Comparison of ENCODE assay signal across 8 cellular contexts in the genomic region with DNA sequence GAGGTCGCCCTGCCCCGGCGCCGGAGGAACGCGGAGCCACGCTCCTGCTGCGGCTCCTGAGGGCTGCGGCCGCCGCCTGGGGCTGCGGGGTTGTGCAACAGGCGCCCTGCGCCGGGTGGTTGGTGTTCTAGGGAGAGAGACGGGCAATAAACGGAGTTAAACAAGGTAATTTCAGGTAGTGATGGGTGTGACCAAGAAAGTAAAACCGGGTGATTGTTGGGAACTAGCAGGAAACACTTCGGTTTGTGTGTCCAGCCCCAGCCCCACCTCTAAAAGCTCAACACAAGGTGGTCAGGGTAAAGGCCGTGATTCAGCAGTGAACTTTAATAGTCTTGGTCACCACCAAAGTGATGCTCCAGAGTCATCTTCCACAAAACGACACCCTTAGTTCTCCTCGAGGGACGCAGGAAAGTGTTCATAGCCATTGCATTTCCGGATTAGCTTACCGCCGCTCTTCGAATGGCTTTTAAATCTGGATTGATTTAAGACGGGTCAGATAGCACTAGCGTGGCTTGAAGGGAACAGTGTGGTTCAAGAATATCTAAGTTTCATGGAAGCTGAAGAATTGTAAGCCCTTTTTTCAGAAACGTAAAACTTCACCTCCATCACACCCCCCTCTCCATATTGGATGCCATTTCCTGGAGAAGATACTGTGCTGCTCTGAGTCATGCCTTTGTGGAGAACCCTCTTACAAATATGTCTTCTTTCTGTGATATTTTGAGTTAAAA. TPM values are rescaled to one million over a fixed set of nuclear protein-coding genes. Genes with fewer than 3 reads are reported as not detected.
A peak's percentile ranks its signal among the peaks of the same experiment; 100 is the strongest.
DNase-seq lines count a peak whose midpoint lies in the region; ATAC-seq and TF ChIP-seq lines count a peak whose summit lies in the region.

No MANE protein-coding gene starts in this region.

- peak overlapping the region; percentile 94 for H3K9ac ChIP-seq in GM23248

- peaks cover 11% of the 10 kb centered on the region for H3F3A ChIP-seq in GM23248 (ENCODE audit: insufficient read depth)

- H3K36me3 ChIP-seq in GM23248 (ENCODE audit: low read depth) (peaks cover 19% of the 10 kb centered on the region; the same call in 1 of the 2 replicates), upper lobe of right lung (peaks cover 10% of the 10 kb centered on the region)
- peaks cover 6% of the 10 kb centered on the region for H3K36me3 ChIP-seq in effector memory CD4-positive, alpha-beta T cell (ENCODE audit: control insufficient read depth, insufficient read depth, low read length)

- 0 to 1% methylated on average over 30 of the region's 30 CpGs for WGBS in GM23248 (ENCODE audit: low coverage in 1 of 2, low lambda C conversion rate in 2 of 2, missing lambda C conversion rate in 2 of 2), 2 experiments

- peaks cover 36% of the 10 kb centered on the region for H3K4me1 ChIP-seq in GM23248 (ENCODE audit: insufficient read depth)
- H3K4me1 ChIP-seq in effector memory CD4-positive, alpha-beta T cell (ENCODE audit: control insufficient read depth, insufficient read depth, low read length, poor library complexity, severe bottlenecking), result peaks cover 21% of the 10 kb centered on the region
- peaks cover 39% of the 10 kb centered on the region for H3K4me1 ChIP-seq in upper lobe of right lung

- peak overlapping the region; percentile 92 for H3K4me3 ChIP-seq in GM23248
- H3K4me3 ChIP-seq in LNCaP clone FGC (ENCODE audit: low read depth, low read length), result peak overlapping the region; percentile 86
- H3K4me3 ChIP-seq in effector memory CD4-positive, alpha-beta T cell (ENCODE audit: insufficient read depth, low read depth, low read length, poor library complexity, severe bottlenecking), result peak overlapping the region; percentile 99
- peak overlapping the region; percentile 90 for H3K4me3 ChIP-seq in upper lobe of right lung

- no peaks in the 10 kb centered on the region for H3K27me3 Mint-ChIP-seq in mesothelial cell of epicardium (ENCODE audit: low read depth)

- H3K4me2 ChIP-seq in GM23248 (ENCODE audit: unreplicated experiment), result peak overlapping the region; percentile 100

- in situ Hi-C loops in GM23248 (cut with MboI), result no loop called here

- H3K27ac Mint-ChIP-seq in mesothelial cell of epicardium, result peak overlapping the region; percentile 99

- H3K4me3 Mint-ChIP-seq in mesothelial cell of epicardium, result peak overlapping the region; percentile 98

- H3K27ac ChIP-seq in GM23248, result peak overlapping the region; percentile 90
- H3K27ac ChIP-seq in effector memory CD4-positive, alpha-beta T cell (ENCODE audit: insufficient read depth, low read length, poor library complexity, severe bottlenecking), result peak overlapping the region; percentile 91
- H3K27ac ChIP-seq in upper lobe of right lung, result peak overlapping the region; percentile 92

- H4K20me1 ChIP-seq in GM23248 (ENCODE audit: insufficient read depth), result no peaks in the 10 kb centered on the region; the same call in none of the 2 replicates

- intact Hi-C loops in upper lobe of right lung (cut with DNase I), result no loop called here

- peak; percentile 48 for DNase-seq in NCI-H1092 treated with DMSO at 0.1 percent for 48 hours (lab: John Stamatoyannopoulos, UW)
- DNase-seq in NCI-H1092 (lab: John Stamatoyannopoulos, UW), result no peak
- peak; percentile 87 for DNase-seq in GM23248
- DNase-seq in LNCaP clone FGC (ENCODE audit: low read depth), result no peak
- peak in 3 of 5 donors; percentile 6 to 53 (median 11) for DNase-seq in T-helper 1 cell
- peak in 1 of 3 donors; percentile 4 for DNase-seq in effector memory CD4-positive, alpha-beta T cell
- no peak for DNase-seq in mesothelial cell of epicardium (ENCODE audit: low spot score in 2 of 2, unreplicated experiment in 2 of 2)
- DNase-seq in upper lobe of right lung, result no peak

- peak overlapping the region; percentile 81 for H2AFZ ChIP-seq in GM23248

- H3K9me3 ChIP-seq in GM23248 (ENCODE audit: low read depth) (no peaks in the 10 kb centered on the region), upper lobe of right lung (no peaks in the 10 kb centered on the region)
- no peaks in the 10 kb centered on the region for H3K9me3 ChIP-seq in effector memory CD4-positive, alpha-beta T cell (ENCODE audit: control insufficient read depth, low read length)

- no peaks in the 10 kb centered on the region for H3K36me3 Mint-ChIP-seq in mesothelial cell of epicardium

- peak; percentile 59 for ATAC-seq in upper lobe of right lung

- peaks cover 3% of the 10 kb centered on the region for H3K9me3 Mint-ChIP-seq in mesothelial cell of epicardium

- H3K9me2 ChIP-seq in GM23248 (ENCODE audit: insufficient read depth), result no peaks in the 10 kb centered on the region

- H3K27me3 ChIP-seq in GM23248 (replicated peaks; ENCODE audit: insufficient read depth), result no peaks in the 10 kb centered on the region
- no peaks in the 10 kb centered on the region for H3K27me3 ChIP-seq in effector memory CD4-positive, alpha-beta T cell (replicated peaks; ENCODE audit: control insufficient read depth, insufficient read depth, low read length, poor library complexity, severe bottlenecking)
- H3K27me3 ChIP-seq in upper lobe of right lung, result no peaks in the 10 kb centered on the region

- peaks cover 56% of the 10 kb centered on the region for H3K79me2 ChIP-seq in GM23248 (ENCODE audit: insufficient read depth)

- TF ChIP-seq CTCF in LNCaP clone FGC (IDR thresholded peaks at IDR 0.05; ENCODE audit: control insufficient read depth, extremely low read depth, insufficient read depth), result no peak
- TF ChIP-seq CTCF in mesothelial cell of epicardium (IDR thresholded peaks at IDR 0.05; ENCODE audit: unreplicated experiment), result no peak
- no peak for TF ChIP-seq CTCF in upper lobe of right lung (IDR thresholded peaks at IDR 0.05)

- peaks cover 27% of the 10 kb centered on the region for H3K4me1 Mint-ChIP-seq in mesothelial cell of epicardium

RNA-seq across cellular contexts. Expression of a gene that starts 0.7 kb away (rescaled TPM):
- total RNA-seq in GM23248 (2014; rRNA removed; shearing (Covaris generic)), result 115 and 198 TPM in 2 replicates
- polyA plus RNA-seq in GM23248 (2016; fragmentation: Nextera tagmentation; extraction: Ambion mirVana), result 233 and 234 TPM in 2 replicates
- total RNA-seq in mesothelial cell of epicardium (94.3 to 100 TPM (median 95.6 TPM) in 3 replicates), upper lobe of right lung (68.6 TPM)

RNA-seq across cellular contexts. Expression of a gene that starts 24.4 kb away (rescaled TPM):
- total RNA-seq in GM23248 (2014; rRNA removed; shearing (Covaris generic)), result not detected in 2 replicates
- 0.08 TPM in 1 of 2 replicates, not detected in the other for polyA plus RNA-seq in GM23248 (2016; fragmentation: Nextera tagmentation; extraction: Ambion mirVana)
- total RNA-seq in mesothelial cell of epicardium (0.11 TPM in 1 of 3 replicates, not detected in the others), upper lobe of right lung (0.12 TPM)

Comparison
In these comparisons a context has a peak if more than half of its experiments do, and no peak if none do; other contexts are left out.
1. DNase-seq: peak in NCI-H1092 treated with DMSO at 0.1 percent for 48 hours (single experiment), GM23248 (single experiment) and T-helper 1 cell (3 of 5); none in NCI-H1092 (single experiment), LNCaP clone FGC (single experiment), mesothelial cell of epicardium (0 of 2) and upper lobe of right lung (single experiment).
2. Peak in every context shown above with its lines, with median percentiles within 50 percentile points of each other: H3K27ac ChIP-seq and H3K4me3 ChIP-seq.